ENCODE assay signal across 12 cellular contexts in the genomic region with DNA sequence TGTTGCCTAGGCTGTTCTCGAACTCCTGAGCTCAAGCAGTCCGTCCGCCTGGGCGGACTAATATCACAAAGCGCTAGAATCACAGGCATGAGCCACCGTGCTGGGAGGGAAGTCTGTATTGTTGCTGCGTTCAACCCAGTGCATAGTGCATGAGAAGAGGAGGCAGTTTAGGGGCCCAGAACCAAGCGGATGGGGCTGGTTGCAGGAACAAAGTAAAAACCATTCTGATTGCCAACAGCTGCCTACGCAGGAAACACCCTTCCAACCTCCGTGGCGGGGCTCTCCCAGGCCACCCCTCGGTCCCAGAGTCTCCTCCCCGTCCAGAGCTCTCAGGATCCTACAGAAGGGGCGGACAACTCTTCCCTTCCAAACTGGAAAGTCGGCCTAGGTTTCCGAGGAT.
DNase-seq lines count a peak whose midpoint lies in the region; ATAC-seq and TF ChIP-seq lines count a peak whose summit lies in the region.
"Had no signal": no experiment of that assay in that cellular context is flagged by ENCODE, and none has a peak within 500 bp of the region (broad histone marks: within the 10 kb centered on the region; RNA-seq: fewer than 3 reads in every experiment).

No MANE protein-coding gene starts in this region.

- no peak overlapping the region for H3K14ac ChIP-seq in neuronal stem cell (ENCODE audit: low read length)

- peak overlapping the region; percentile 77 for H3K4me2 ChIP-seq in Loucy (ENCODE audit: low read depth, low read length, poor library complexity, severe bottlenecking)
- H3K4me2 ChIP-seq in neuronal stem cell (ENCODE audit: insufficient read depth, low read length, poor library complexity, severe bottlenecking), result no peak overlapping the region

- H2BK12ac ChIP-seq in neuronal stem cell (ENCODE audit: low read length), result no peak overlapping the region

- H3K9ac ChIP-seq in Loucy (ENCODE audit: low read depth, low read length, poor library complexity, severe bottlenecking) (peak overlapping the region; percentile 90), neuronal stem cell (ENCODE audit: low read depth, low read length, poor library complexity) (no peak overlapping the region)

- H3F3A ChIP-seq in Loucy (ENCODE audit: low read depth), result peaks cover 16% of the 10 kb centered on the region

- H2AK5ac ChIP-seq in neuronal stem cell (ENCODE audit: low read depth, low read length), result peak overlapping the region; percentile 46

- no peaks in the 10 kb centered on the region for H3K27me3 ChIP-seq in Caco-2 (replicated peaks; ENCODE audit: control insufficient read depth, insufficient read depth, low read length)
- no peaks in the 10 kb centered on the region for H3K27me3 ChIP-seq in Loucy (ENCODE audit: insufficient read depth, low read length, poor library complexity, severe bottlenecking)
- H3K27me3 ChIP-seq in neuronal stem cell (ENCODE audit: control insufficient read depth in 3 of 3, insufficient read depth in 3 of 3, low read depth in 1 of 3, low read length in 3 of 3), result peaks cover 0 to 4% (median 0%) of the 10 kb centered on the region in 3 experiments
- no peaks in the 10 kb centered on the region for H3K27me3 ChIP-seq in aorta (ENCODE audit: control insufficient read depth in 1 of 2, insufficient read depth in 2 of 2, low read length in 1 of 2)
- peaks cover 0 to 35% (median 6%) of the 10 kb centered on the region in 4 donors for H3K27me3 ChIP-seq in upper lobe of left lung

- no peak overlapping the region for H4K91ac ChIP-seq in neuronal stem cell (ENCODE audit: low read depth, low read length, poor library complexity)

- H2BK5ac ChIP-seq in neuronal stem cell (ENCODE audit: low read length), result no peak overlapping the region

- POLR2A ChIA-PET in Caco-2 (lab: Charles Lee), result no interaction called here

- H3K4me1 ChIP-seq in Caco-2 (0 out of 2 replicates have a peak, but pooled peaks cover 8% of the 10 kb centered on the region), Loucy (ENCODE audit: insufficient read depth, low read length, poor library complexity, severe bottlenecking) (peaks cover 26% of the 10 kb centered on the region), neuronal stem cell (ENCODE audit: control insufficient read depth in 2 of 2, insufficient read depth in 1 of 2, low read depth in 1 of 2, low read length in 2 of 2) (no peaks in the 10 kb centered on the region), aorta (ENCODE audit: control insufficient read depth in 1 of 2, insufficient read depth in 2 of 2, low read length in 2 of 2) (no peaks in the 10 kb centered on the region), upper lobe of left lung (peaks cover 32 to 38% (median 36%) of the 10 kb centered on the region in 4 donors)

- H4K8ac ChIP-seq in neuronal stem cell (ENCODE audit: low read depth, low read length), result no peak overlapping the region

- peaks cover 25% of the 10 kb centered on the region for H3K9me3 Mint-ChIP-seq in Caco-2 (ENCODE audit: unreplicated experiment)

- H3K27ac ChIP-seq in neuronal stem cell (replicated peaks; ENCODE audit: low read length), result no peak overlapping the region
- no peak overlapping the region for H3K27ac ChIP-seq in aorta (ENCODE audit: low read depth in 1 of 2, low read length in 2 of 2)
- H3K27ac ChIP-seq in upper lobe of left lung, result no peak overlapping the region
- H3K27ac ChIP-seq: tibial artery had no signal

- H3K23ac ChIP-seq in neuronal stem cell (ENCODE audit: low read depth, low read length, poor library complexity), result no peak overlapping the region

- in situ Hi-C loops in astrocyte of the spinal cord (cut with HindIII; ENCODE audit: low sequenced_read_pairs), result no loop called here

- H3K27me3 Mint-ChIP-seq in Caco-2 (ENCODE audit: insufficient read depth, unreplicated experiment), result no peaks in the 10 kb centered on the region

- peaks cover 42% of the 10 kb centered on the region for H3K9me3 ChIP-seq in Caco-2
- peaks cover 15% of the 10 kb centered on the region for H3K9me3 ChIP-seq in Loucy (ENCODE audit: insufficient read depth, low read depth, low read length)
- H3K9me3 ChIP-seq in neuronal stem cell (replicated peaks in 1 of 2; ENCODE audit: control insufficient read depth in 2 of 2, insufficient read depth in 1 of 2, low read depth in 1 of 2, low read length in 2 of 2), result peaks cover 0 to 2% of the 10 kb centered on the region in 2 donors
- peaks cover 14% of the 10 kb centered on the region for H3K9me3 ChIP-seq in aorta (ENCODE audit: control insufficient read depth, low read length)
- H3K9me3 ChIP-seq in upper lobe of left lung, result peaks cover 0 to 18% (median 5%) of the 10 kb centered on the region in 4 donors

- no peaks in the 10 kb centered on the region for H3K9me2 ChIP-seq in Loucy (replicated peaks; ENCODE audit: low read depth, low read length)

- H3K4me1 Mint-ChIP-seq in Caco-2 (ENCODE audit: low read depth, unreplicated experiment), result no peaks in the 10 kb centered on the region

- no TSS peak for BruUV-seq in Caco-2 (replicated peaks; lab: Mats Ljungman, UMichigan)

- no peak overlapping the region for H3K18ac ChIP-seq in neuronal stem cell (ENCODE audit: low read length)

- no peaks in the 10 kb centered on the region for H3K79me1 ChIP-seq in neuronal stem cell (ENCODE audit: low read depth, low read length)

- no peaks in the 10 kb centered on the region for H3K36me3 ChIP-seq in Caco-2 (ENCODE audit: control insufficient read depth, insufficient read depth, low read length)
- H3K36me3 ChIP-seq in Loucy (ENCODE audit: insufficient read depth, low read length), result no peaks in the 10 kb centered on the region; the same call in 1 of the 2 replicates
- H3K36me3 ChIP-seq in neuronal stem cell (replicated peaks in 1 of 2; ENCODE audit: control insufficient read depth in 2 of 2, insufficient read depth in 2 of 2, low read length in 2 of 2), result no peaks in the 10 kb centered on the region
- H3K36me3 ChIP-seq in aorta (ENCODE audit: control insufficient read depth in 1 of 2, insufficient read depth in 2 of 2, low read length in 1 of 2), result no peaks in the 10 kb centered on the region
- no peaks in the 10 kb centered on the region for H3K36me3 ChIP-seq in upper lobe of left lung
- H3K36me3 ChIP-seq: tibial artery had no signal

- H3K79me2 ChIP-seq in Loucy (ENCODE audit: insufficient read depth, low read length), result peaks cover 25% of the 10 kb centered on the region

- no peak for TF ChIP-seq EP300 in upper lobe of left lung (IDR thresholded peaks at IDR 0.05)

- H4K20me1 ChIP-seq in Loucy (ENCODE audit: insufficient read depth, low read length, poor library complexity, severe bottlenecking), result no peaks in the 10 kb centered on the region

- peaks cover 12% of the 10 kb centered on the region for H3K36me3 Mint-ChIP-seq in Caco-2 (ENCODE audit: insufficient read depth, unreplicated experiment)

- CTCF ChIA-PET in Caco-2 (lab: Charles Lee), result no interaction called here

- WGBS in neuronal stem cell (ENCODE audit: extremely low coverage in 2 of 2, insufficient read length in 2 of 2, insufficient replicate concordance in 1 of 2), 2 donors, result no CpG with 5 or more reads among the region's 16 CpGs
- WGBS in aorta, 2 donors, result 10 to 17% methylated on average over 16 of the region's 16 CpGs
- WGBS in upper lobe of left lung, 2 donors, result 36 to 56% methylated on average over 9 to 16 of the region's 16 CpGs

- intact Hi-C loops in Caco-2 (cut with micrococcal nuclease; ENCODE audit: unreplicated experiment), result no loop called here
- intact Hi-C loops in aorta (cut with DNase I), result loop anchor here in 1 of 2 donors (10.0 kb wide), 1 partner anchor 112 kb away; no protein-coding TSS in a partner anchor

- TF ChIP-seq POLR2A in upper lobe of left lung (IDR thresholded peaks at IDR 0.05), result no peak

- peak overlapping the region; percentile 19 for H3K27ac Mint-ChIP-seq in Caco-2 (ENCODE audit: unreplicated experiment)
- H3K27ac Mint-ChIP-seq: WTC11 had no signal

- DNase-seq in Caco-2 (no peak), astrocyte of the spinal cord (ENCODE audit: low read depth, low spot score) (no peak), neuronal stem cell (ENCODE audit: low spot score) (no peak), aorta (no peak), upper lobe of left lung (no peak)
- DNase-seq: activated gamma-delta T cell, kidney glomerular epithelial cell, NCI-H2029, tibial artery had no signal

- no peak for ATAC-seq in aorta (ENCODE audit: low FRiP score)
- ATAC-seq in HG03025 (IDR thresholded peaks at IDR 0.05; ENCODE audit: low FRiP score, unreplicated experiment), result no peak
- ATAC-seq in upper lobe of left lung (ENCODE audit: low FRiP score in 2 of 2), result no peak
- ATAC-seq: WTC11 had no signal

- H3K4ac ChIP-seq in neuronal stem cell (ENCODE audit: low read length), result no peak overlapping the region

- TF ChIP-seq CTCF in Caco-2 (IDR thresholded peaks at IDR 0.05; ENCODE audit: insufficient read depth in 1 of 2, low read depth in 1 of 2, low read length in 1 of 2, severe bottlenecking in 1 of 2, unreplicated experiment in 1 of 2) (no peak), Loucy (conservative IDR thresholded peaks at IDR 0.05; ENCODE audit: low read length) (no peak), astrocyte of the spinal cord (IDR thresholded peaks at IDR 0.05; ENCODE audit: low read depth, low read length) (no peak), upper lobe of left lung (IDR thresholded peaks at IDR 0.05) (no peak)

- H2BK15ac ChIP-seq in neuronal stem cell (ENCODE audit: low read length), result no peak overlapping the region

- H2BK120ac ChIP-seq in neuronal stem cell (ENCODE audit: low read depth, low read length), result no peak overlapping the region

- no peak overlapping the region for H2AFZ ChIP-seq in Loucy (ENCODE audit: low read length)
- H2AFZ ChIP-seq in neuronal stem cell (ENCODE audit: low read length), result no peak overlapping the region

- no peak overlapping the region for H3K4me3 ChIP-seq in Caco-2 (ENCODE audit: low read depth, low read length)
- H3K4me3 ChIP-seq in Loucy (ENCODE audit: low read length, poor library complexity, severe bottlenecking), result peak overlapping the region; percentile 77
- H3K4me3 ChIP-seq in astrocyte of the spinal cord (ENCODE audit: low read depth, low read length), result peak overlapping the region; percentile 45
- no peak overlapping the region for H3K4me3 ChIP-seq in neuronal stem cell (ENCODE audit: low read length in 2 of 2)
- H3K4me3 ChIP-seq in aorta (ENCODE audit: low read length in 2 of 2), result no peak overlapping the region
- H3K4me3 ChIP-seq in upper lobe of left lung, result peak overlapping the region in 1 of 4 donors; percentile 55

- no peak overlapping the region for H3K4me3 Mint-ChIP-seq in Caco-2 (ENCODE audit: unreplicated experiment)
- H3K4me3 Mint-ChIP-seq: WTC11 had no signal

Comparison
In these comparisons a context has a peak if more than half of its experiments do, and no peak if none do; other contexts are left out.
1. H3K4me3 ChIP-seq: peak in Loucy (single experiment) and astrocyte of the spinal cord (single experiment); none in Caco-2 (single experiment), neuronal stem cell (0 of 2) and aorta (0 of 2).